In the genomic region with DNA sequence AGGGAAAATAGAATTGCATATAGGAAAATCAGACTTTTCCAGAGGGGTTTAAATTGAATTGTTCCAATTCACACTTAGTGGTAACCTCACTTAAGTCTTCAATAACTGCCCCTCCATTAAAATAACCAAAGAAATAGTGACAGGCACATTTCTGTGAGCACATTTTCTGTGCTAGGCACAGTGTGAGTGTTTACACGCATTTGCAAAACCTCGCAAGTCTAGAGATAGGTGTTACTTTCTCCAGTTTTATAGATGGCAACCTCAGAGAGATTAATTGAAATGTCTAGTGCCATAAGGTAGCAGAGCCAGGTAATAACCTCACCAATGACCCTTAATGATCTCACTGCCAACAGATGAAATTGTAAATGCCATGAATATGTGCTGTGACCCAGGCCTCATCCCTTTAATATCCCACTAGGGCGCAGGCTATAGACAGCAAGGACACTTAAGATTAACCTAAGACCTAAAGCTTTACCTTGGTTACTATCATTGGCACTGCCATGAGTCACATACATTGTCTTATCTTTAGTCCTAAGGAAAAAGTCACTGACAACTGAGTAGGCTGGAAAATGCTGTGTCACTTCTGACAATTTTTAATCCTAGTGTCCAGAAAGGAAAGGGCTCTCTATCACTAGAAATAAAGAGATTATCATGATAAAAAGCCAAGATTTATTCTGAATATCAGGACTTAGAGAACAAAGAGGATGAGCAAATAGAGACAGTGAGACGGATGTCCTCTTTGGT, we compare ENCODE assay signal across 25 cellular contexts.
A peak's percentile ranks its signal among the peaks of the same experiment; 100 is the strongest.
DNase-seq lines count a peak whose midpoint lies in the region; ATAC-seq and TF ChIP-seq lines count a peak whose summit lies in the region.
"Had no signal": no experiment of that assay in that cellular context is flagged by ENCODE, and none has a peak within 500 bp of the region (broad histone marks: within the 10 kb centered on the region; RNA-seq: fewer than 3 reads in every experiment).

No MANE protein-coding gene starts in this region.

- H2BK120ac ChIP-seq in mesendoderm (ENCODE audit: low read depth, low read length), result peak overlapping the region; percentile 61

- H3K18ac ChIP-seq in mesendoderm (ENCODE audit: low read length), result peak overlapping the region; percentile 75

- intact Hi-C loops in heart right ventricle (cut with DNase I) (loop anchor here in 1 of 10 donors (10.0 kb wide), 1 partner anchor 190 kb away; no protein-coding TSS in a partner anchor), Right ventricle myocardium superior (cut with DNase I) (no loop called here), dorsolateral prefrontal cortex (cut with DNase I) (no loop called here)

- H3K4ac ChIP-seq in mesendoderm (ENCODE audit: low read depth, low read length), result no peak overlapping the region

- H3K79me2 ChIP-seq in mesendoderm (ENCODE audit: control insufficient read depth, insufficient read depth, low read length), result no peaks in the 10 kb centered on the region

- H3K4me3 ChIP-seq in heart right ventricle (no peak overlapping the region), dorsolateral prefrontal cortex (no peak overlapping the region), mesendoderm (ENCODE audit: low read length) (no peak overlapping the region)
- H3K4me3 ChIP-seq: esophagus muscularis mucosa, gastroesophageal sphincter, GM23248, PC-9, SJCRH30 had no signal

- H4K5ac ChIP-seq in mesendoderm (ENCODE audit: low read length), result no peak overlapping the region

- no peak overlapping the region for H3K9ac ChIP-seq in mesendoderm (ENCODE audit: low read length)
- H3K9ac ChIP-seq: GM23248 had no signal

- no peaks in the 10 kb centered on the region for H3K9me3 ChIP-seq in heart right ventricle
- H3K9me3 ChIP-seq: esophagus muscularis mucosa, gastroesophageal sphincter, SJCRH30 had no signal

- peaks cover 0 to 75% (median 9%) of the 10 kb centered on the region in 9 donors for H3K36me3 ChIP-seq in heart right ventricle
- H3K36me3 ChIP-seq in mesendoderm (ENCODE audit: control insufficient read depth, insufficient read depth, low read length), result no peaks in the 10 kb centered on the region
- H3K36me3 ChIP-seq: SJCRH30 had no signal

- 85 to 94% methylated on average over 4 of the region's 4 CpGs for WGBS in heart right ventricle, 2 donors
- no CpG with 5 or more reads among the region's 4 CpGs for WGBS in mesendoderm (ENCODE audit: extremely low coverage, insufficient coverage, low lambda C conversion rate)

- TF ChIP-seq CTCF in heart right ventricle (IDR thresholded peaks at IDR 0.05) (no peak), dorsolateral prefrontal cortex (IDR thresholded peaks at IDR 0.05 in 54 of 56, conservative IDR thresholded peaks at IDR 0.05 in 2 of 56; ENCODE audit: low read depth in 1 of 56, partially characterized antibody in 56 of 56) (no peak)

- no peak overlapping the region for H3K4me2 ChIP-seq in mesendoderm (ENCODE audit: low read length)
- H3K4me2 ChIP-seq: PC-9 had no signal

- H3K27ac ChIP-seq in heart right ventricle (peak overlapping the region in 9 of 10 donors; percentile 46 to 85 (median 65)), dorsolateral prefrontal cortex (peak overlapping the region in 33 of 59 donors; percentile 4 to 65 (median 41)), mesendoderm (ENCODE audit: low read depth, low read length) (peak overlapping the region; percentile 23)
- H3K27ac ChIP-seq: esophagus muscularis mucosa, gastroesophageal sphincter, GM23248, PC-9, SJCRH30 had no signal

- no peaks in the 10 kb centered on the region for H3K79me1 ChIP-seq in mesendoderm (ENCODE audit: low read length)

- H2BK15ac ChIP-seq in mesendoderm (replicated peaks; ENCODE audit: low read depth), result no peak overlapping the region

- peak overlapping the region; percentile 25 for H2BK5ac ChIP-seq in mesendoderm (ENCODE audit: low read length)

- DNase-seq in heart right ventricle (no peak), Right ventricle myocardium superior (no peak), dorsolateral prefrontal cortex (no peak), mesendoderm (no peak), SW480 (ENCODE audit: low spot score) (no peak), NCI-H748 (lab: John Stamatoyannopoulos, UW; ENCODE audit: unreplicated experiment) (no peak), SK-N-DZ (ENCODE audit: low spot score) (no peak)
- DNase-seq: activated B cell treated with CpG ODN at 0.5 μM for 24 hours; activated CD8-positive, alpha-beta T cell treated with anti-CD3 and anti-CD28 coated beads for 36 hours; activated naive CD4-positive, alpha-beta T cell treated with anti-CD3 and anti-CD28 coated beads for 36 hours; activated T-cell treated with anti-CD3 and anti-CD28 coated beads, Interleukin-2, amount 50 U/mL, for 48 hours; CD4-positive, alpha-beta T cell; central memory CD4-positive, alpha-beta T cell; effector CD4-positive, alpha-beta T cell; left colon; MM.1S; PC-9; retina; SJCRH30; stimulated activated CD4-positive, alpha-beta T cell treated with anti-CD3 and anti-CD28 coated beads, Interleukin-12 subunit alpha, Interleukin-12 subunit beta, amount 100 ng/mL, for 4 hours; stimulated activated CD8-positive, alpha-beta memory T cell treated with anti-CD3 and anti-CD28 coated beads, Interleukin-4, amount 100 ng/mL, for 48 hours had no signal

- ATAC-seq in heart right ventricle, result peak in 3 of 8 donors; percentile 12 to 56 (median 15)
- ATAC-seq in Right ventricle myocardium superior (ENCODE audit: poor library complexity), result no peak
- no peak for ATAC-seq in GM18519 (IDR thresholded peaks at IDR 0.05; ENCODE audit: low FRiP score, unreplicated experiment)
- ATAC-seq: activated CD8-positive, alpha-beta T cell treated with anti-CD3 and anti-CD28 coated beads for 36 hours; gastroesophageal sphincter; left colon had no signal

- H3K27me3 ChIP-seq in heart right ventricle (no peaks in the 10 kb centered on the region), dorsolateral prefrontal cortex (no peaks in the 10 kb centered on the region), mesendoderm (ENCODE audit: insufficient read depth, low read length, poor library complexity) (no peaks in the 10 kb centered on the region)
- H3K27me3 ChIP-seq: esophagus muscularis mucosa, gastroesophageal sphincter had no signal

- H3K23ac ChIP-seq in mesendoderm (ENCODE audit: low read length), result no peak overlapping the region

- H4K8ac ChIP-seq in mesendoderm (ENCODE audit: low read depth, low read length), result no peak overlapping the region

- H2AK5ac ChIP-seq in mesendoderm (ENCODE audit: low read length), result no peak overlapping the region

- no peak overlapping the region for H3K56ac ChIP-seq in mesendoderm (ENCODE audit: low read length)

- H3K4me1 ChIP-seq in heart right ventricle (peaks cover 0 to 39% (median 25%) of the 10 kb centered on the region in 9 donors), mesendoderm (ENCODE audit: control insufficient read depth, low read depth, low read length) (peaks cover 5% of the 10 kb centered on the region)
- H3K4me1 ChIP-seq: gastroesophageal sphincter, SJCRH30 had no signal
